ENCODE assay signal across 23 cellular contexts in genomic region chr16:65842067-65842466, GRCh38.
"Had no signal": no experiment of that assay in that cellular context is flagged by ENCODE, and none has a peak within 500 bp of the region (broad histone marks: within the 10 kb centered on the region; RNA-seq: fewer than 3 reads in every experiment).

No MANE protein-coding gene starts in this region.

- ATAC-seq: gastrocnemius medialis; left colon; naive thymus-derived CD8-positive, alpha-beta T cell; stimulated activated naive B cell treated with anti-CD40 and anti-IgM and Interleukin-4, amounts not matched to agents 10 μg/mL and 1 μg/mL and 100 μg/mL, for 72 hours; upper lobe of right lung had no signal

- H3K4me1 ChIP-seq: ascending aorta, right atrium auricular region, stomach, thyroid gland had no signal

- DNase-seq: activated CD4-positive, alpha-beta T cell treated with anti-CD3 and anti-CD28 coated beads for 48 hours; activated CD4-positive, alpha-beta T cell treated with anti-CD3 and anti-CD28 coated beads, Interleukin-2, amount 50 U/mL, for 48 hours; activated CD8-positive, alpha-beta memory T cell treated with anti-CD3 and anti-CD28 coated beads for 24 hours; activated effector memory CD4-positive, alpha-beta T cell treated with anti-CD3 and anti-CD28 coated beads, Interleukin-2, amount 50 U/mL, for 16 hours; activated naive CD4-positive, alpha-beta T cell treated with anti-CD3 and anti-CD28 coated beads, Interleukin-2, amount 10 ng/mL, durations not matched to agents 7 days and 5 days; activated naive CD8-positive, alpha-beta T cell treated with anti-CD3 and anti-CD28 coated beads, Interleukin-2, amount 10 ng/mL, durations not matched to agents 7 days and 5 days; caudate nucleus; endodermal cell; gastrocnemius medialis; glutamatergic neuron; kidney; left colon; naive thymus-derived CD8-positive, alpha-beta T cell; nucleus accumbens; stimulated activated CD4-positive, alpha-beta T cell treated with anti-CD3 and anti-CD28 coated beads, Interleukin-15, amount 100 ng/mL, for 24 hours; stimulated activated CD4-positive, alpha-beta T cell treated with anti-CD3 and anti-CD28 coated beads, Interleukin-2, amount 100 ng/mL, for 24 hours; stimulated activated naive B cell treated with anti-CD40 and anti-IgM and Interleukin-4, amounts not matched to agents 10 μg/mL and 1 μg/mL and 100 μg/mL, for 72 hours; stomach; thyroid gland; upper lobe of right lung had no signal

- H3K4me3 ChIP-seq: ascending aorta, gastrocnemius medialis, hepatocyte, right atrium auricular region, stomach, thyroid gland, upper lobe of right lung had no signal

- H3K27me3 ChIP-seq: ascending aorta, gastrocnemius medialis, hepatocyte, right atrium auricular region, stomach, thyroid gland, upper lobe of right lung had no signal

- H3K36me3 ChIP-seq: ascending aorta, gastrocnemius medialis, right atrium auricular region, stomach, thyroid gland, upper lobe of right lung had no signal

- H3K27ac ChIP-seq: ascending aorta, gastrocnemius medialis, hepatocyte, right atrium auricular region, stomach, thyroid gland, upper lobe of right lung had no signal

- H3K9me3 ChIP-seq: ascending aorta, gastrocnemius medialis, right atrium auricular region, stomach, thyroid gland, upper lobe of right lung had no signal

- H3K79me2 ChIP-seq: hepatocyte had no signal

- H2AFZ ChIP-seq: hepatocyte had no signal

- H3K4me2 ChIP-seq: hepatocyte had no signal
